Comparison of ENCODE assay signal across 11 cellular contexts in the genomic region with DNA sequence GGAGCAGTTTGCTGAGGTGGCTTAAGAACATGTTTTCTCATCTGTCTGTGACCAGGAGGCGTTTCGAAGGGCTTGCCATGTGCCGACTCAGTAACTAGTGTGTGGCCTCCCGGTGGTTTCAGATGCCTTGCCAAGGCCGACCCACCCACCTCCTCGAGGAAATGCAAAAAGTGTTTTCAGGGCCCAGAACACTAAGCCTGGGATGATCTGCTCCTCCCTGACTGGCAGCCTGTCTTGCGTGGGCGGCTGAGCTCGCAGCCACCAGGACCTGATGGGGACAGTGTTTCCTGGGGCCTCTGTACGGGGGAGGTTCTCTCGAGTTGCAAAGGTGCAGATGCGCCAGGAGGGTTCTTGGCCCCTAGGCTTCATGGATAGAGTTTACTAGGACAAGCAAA.
DNase-seq lines count a peak whose midpoint lies in the region; ATAC-seq and TF ChIP-seq lines count a peak whose summit lies in the region.
"Had no signal": no experiment of that assay in that cellular context is flagged by ENCODE, and none has a peak within 500 bp of the region (broad histone marks: within the 10 kb centered on the region; RNA-seq: fewer than 3 reads in every experiment).

No MANE protein-coding gene starts in this region.

- no peaks in the 10 kb centered on the region for H3K27me3 ChIP-seq in BJ (ENCODE audit: control insufficient read depth, insufficient read depth, low read length)
- no peaks in the 10 kb centered on the region for H3K27me3 ChIP-seq in MM.1S (replicated peaks; ENCODE audit: insufficient read depth, low read length)
- no peaks in the 10 kb centered on the region for H3K27me3 ChIP-seq in ovary

- 0 out of 2 replicates have a peak, but pooled peaks cover 4% of the 10 kb centered on the region for H3K4me1 ChIP-seq in MM.1S (ENCODE audit: low read length)
- H3K4me1 ChIP-seq in ovary (ENCODE audit: insufficient read depth): peaks cover 40% of the 10 kb centered on the region

- no peak overlapping the region for H3K27ac ChIP-seq in MM.1S (ENCODE audit: low read length)
- peak overlapping the region; percentile 27 to 77 for H3K27ac ChIP-seq in ovary

- H3K79me2 ChIP-seq in MM.1S (ENCODE audit: low read length): no peaks in the 10 kb centered on the region

- H3K9me2 ChIP-seq in MM.1S (replicated peaks; ENCODE audit: insufficient read depth, low read length): no peaks in the 10 kb centered on the region

- H3K4me1 Mint-ChIP-seq in activated T-cell treated with anti-CD3 and anti-CD28 coated beads, Interleukin-2, amount 50 U/mL, for 72 hours (ENCODE audit: low read depth): no peaks in the 10 kb centered on the region
- H3K4me1 Mint-ChIP-seq: CD8-positive, alpha-beta memory T cell; naive thymus-derived CD4-positive, alpha-beta T cell had no signal

- no peak overlapping the region for H3K4me3 Mint-ChIP-seq in activated T-cell treated with anti-CD3 and anti-CD28 coated beads, Interleukin-2, amount 50 U/mL, for 72 hours
- H3K4me3 Mint-ChIP-seq: CD8-positive, alpha-beta memory T cell; naive thymus-derived CD4-positive, alpha-beta T cell had no signal

- ATAC-seq in omental fat pad (ENCODE audit: low FRiP score) (no peak), GM19023 (IDR thresholded peaks at IDR 0.05; ENCODE audit: unreplicated experiment) (no peak), GM18867 (IDR thresholded peaks at IDR 0.05; ENCODE audit: unreplicated experiment) (no peak)
- ATAC-seq in activated T-cell treated with anti-CD3 and anti-CD28 coated beads, Interleukin-2, amount 50 U/mL, for 72 hours (replicated peaks in 1 of 2): no peak
- ATAC-seq: naive thymus-derived CD4-positive, alpha-beta T cell had no signal

- no peak for TF ChIP-seq POLR2A in ovary (IDR thresholded peaks at IDR 0.05)

- TF ChIP-seq EP300 in ovary (IDR thresholded peaks at IDR 0.05): no peak

- H3K9me3 Mint-ChIP-seq in activated T-cell treated with anti-CD3 and anti-CD28 coated beads, Interleukin-2, amount 50 U/mL, for 72 hours: no peaks in the 10 kb centered on the region
- H3K9me3 Mint-ChIP-seq: CD8-positive, alpha-beta memory T cell had no signal

- WGBS in ovary, 3 donors: 17 to 29% (median 27%) methylated on average over 12 of the region's 12 CpGs

- CTCF ChIA-PET in BJ (lab: Yijun Ruan, JAX): interaction anchor here (1.3 kb wide), 2 partner anchors 10 to 23 kb away, joined by 3 read pairs; no protein-coding TSS in a partner anchor

- H2AFZ ChIP-seq in MM.1S (ENCODE audit: low read length): no peak overlapping the region

- no peak for TF ChIP-seq CTCF in BJ (IDR thresholded peaks at IDR 0.05; ENCODE audit: insufficient read depth, low read depth, low read length)
- TF ChIP-seq CTCF in MM.1S (IDR thresholded peaks at IDR 0.05; ENCODE audit: low read length): no peak
- no peak for TF ChIP-seq CTCF in ovary (IDR thresholded peaks at IDR 0.05)
- no peak for TF ChIP-seq CTCF in omental fat pad (IDR thresholded peaks at IDR 0.05)

- H3K4me2 ChIP-seq in MM.1S (ENCODE audit: low read depth, low read length): no peak overlapping the region

- no peaks in the 10 kb centered on the region for H3K36me3 Mint-ChIP-seq in activated T-cell treated with anti-CD3 and anti-CD28 coated beads, Interleukin-2, amount 50 U/mL, for 72 hours (ENCODE audit: insufficient read depth in 2 of 2)
- H3K36me3 Mint-ChIP-seq: CD8-positive, alpha-beta memory T cell; naive thymus-derived CD4-positive, alpha-beta T cell had no signal

- DNase-seq in BJ (ENCODE audit: low read depth) (peak; percentile 40), MM.1S (peak; percentile 54), fibroblast of peridontal ligament (ENCODE audit: extremely low read depth) (peak; percentile 63), ovary (peak; percentile 46 to 71 (median 54)), omental fat pad (ENCODE audit: low spot score) (no peak)
- DNase-seq in activated T-cell treated with anti-CD3 and anti-CD28 coated beads, Interleukin-2, amount 50 U/mL, for 72 hours: no peak
- DNase-seq: activated CD4-positive, CD25-positive, alpha-beta regulatory T cell; CD8-positive, alpha-beta memory T cell; naive thymus-derived CD4-positive, alpha-beta T cell had no signal

- intact Hi-C loops in ovary (cut with DNase I): loop anchor here in 2 of 4 donors (10.0 kb wide), 2 partner anchors 76 to 86 kb away; partner anchors contain the start of gene GLI2 (in 1 of the 2)

- H3K9me3 ChIP-seq in MM.1S (replicated peaks; ENCODE audit: insufficient read depth, low read length) (no peaks in the 10 kb centered on the region), ovary (no peaks in the 10 kb centered on the region)

- peaks cover 3% of the 10 kb centered on the region; the same call in 1 of the 2 replicates for H3K36me3 ChIP-seq in BJ (ENCODE audit: control insufficient read depth, insufficient read depth, low read length)
- H3K36me3 ChIP-seq in MM.1S (replicated peaks; ENCODE audit: insufficient read depth, low read length): no peaks in the 10 kb centered on the region
- H3K36me3 ChIP-seq in ovary: no peaks in the 10 kb centered on the region

- POLR2A ChIA-PET in BJ (lab: Charles Lee): no interaction called here

- H3K4me3 ChIP-seq in BJ (ENCODE audit: low read depth, low read length): no peak overlapping the region
- H3K4me3 ChIP-seq in MM.1S (ENCODE audit: low read length): no peak overlapping the region
- H3K4me3 ChIP-seq in ovary: no peak overlapping the region

- H4K20me1 ChIP-seq in MM.1S (ENCODE audit: insufficient read depth, low read length): no peaks in the 10 kb centered on the region

- no peaks in the 10 kb centered on the region for H3F3A ChIP-seq in MM.1S (ENCODE audit: insufficient read depth, low read length)

- no peaks in the 10 kb centered on the region for H3K27me3 Mint-ChIP-seq in activated T-cell treated with anti-CD3 and anti-CD28 coated beads, Interleukin-2, amount 50 U/mL, for 72 hours (ENCODE audit: low read depth)

- no peak overlapping the region for H3K9ac ChIP-seq in MM.1S (ENCODE audit: low read length)

- H3K27ac Mint-ChIP-seq in activated T-cell treated with anti-CD3 and anti-CD28 coated beads, Interleukin-2, amount 50 U/mL, for 72 hours: no peak overlapping the region
- H3K27ac Mint-ChIP-seq: naive thymus-derived CD4-positive, alpha-beta T cell had no signal

Comparison
In these comparisons a context has a peak if more than half of its experiments do, and no peak if none do; other contexts are left out.
1. DNase-seq: peak in BJ (single experiment), MM.1S (single experiment), fibroblast of peridontal ligament (single experiment) and ovary (5 of 5); none in omental fat pad (single experiment) and activated T-cell treated with anti-CD3 and anti-CD28 coated beads, Interleukin-2, amount 50 U/mL, for 72 hours (0 of 2).